In genomic region chr19:1933942-1934341, GRCh38 we compare ENCODE assay signal across 19 cellular contexts.
"Had no signal": no experiment of that assay in that cellular context is flagged by ENCODE, and none has a peak within 500 bp of the region (broad histone marks: within the 10 kb centered on the region; RNA-seq: fewer than 3 reads in every experiment).

No MANE protein-coding gene starts in this region.

- H3K4me3 ChIP-seq: adrenal gland, breast epithelium, coronary artery, tibial artery had no signal

- FAIRE-seq: astrocyte, endometrium, frontal cortex, keratinocyte had no signal

- H3K36me3 ChIP-seq: adrenal gland, breast epithelium, tibial artery had no signal

- H3K9me3 ChIP-seq: adrenal gland, tibial artery had no signal

- DNase-seq: activated CD4-positive, alpha-beta T cell treated with anti-CD3 and anti-CD28 coated beads, Interleukin-2, amount 50 U/mL, for 1 hour; activated CD8-positive, alpha-beta memory T cell treated with anti-CD3 and anti-CD28 coated beads, Interleukin-2, amount 50 U/mL, for 48 hours; activated effector memory CD4-positive, alpha-beta T cell treated with anti-CD3 and anti-CD28 coated beads, Interleukin-2, amount 50 U/mL, for 16 hours; activated T-cell treated with anti-CD3 and anti-CD28 coated beads, Interleukin-2, amount 50 U/mL, for 48 hours; adrenal gland; head of caudate nucleus; nucleus accumbens; posterior cingulate gyrus; stimulated activated naive CD8-positive, alpha-beta T cell treated with anti-CD3 and anti-CD28 coated beads, Interleukin-15, Interleukin-2, amounts not matched to agents 100 U/mL and 50 U/mL, for 24 hours; substantia nigra; T1000; tibial artery had no signal

- H3K27me3 ChIP-seq: adrenal gland, breast epithelium had no signal

- H3K27ac Mint-ChIP-seq: activated naive CD4-positive, alpha-beta T cell treated with anti-CD3 and anti-CD28 coated beads, Interleukin-2, amount 50 U/mL, for 72 hours had no signal

- H3K27ac ChIP-seq: adrenal gland, breast epithelium, coronary artery, tibial artery had no signal
